In genomic region chr3:129975332-129976090, GRCh38 we compare ENCODE assay signal across 10 cellular contexts. TPM values are rescaled to one million over a fixed set of nuclear protein-coding genes. Genes with fewer than 3 reads are reported as not detected.
DNase-seq lines count a peak whose midpoint lies in the region; ATAC-seq and TF ChIP-seq lines count a peak whose summit lies in the region.
"Had no signal": no experiment of that assay in that cellular context is flagged by ENCODE, and none has a peak within 500 bp of the region (broad histone marks: within the 10 kb centered on the region; RNA-seq: fewer than 3 reads in every experiment).

No MANE protein-coding gene starts in this region.

- no peaks in the 10 kb centered on the region for H3K79me1 ChIP-seq in mesenchymal stem cell (replicated peaks; ENCODE audit: low read length, poor library complexity, severe bottlenecking)

- no peak overlapping the region for H3K27ac Mint-ChIP-seq in activated CD8-positive, alpha-beta memory T cell treated with anti-CD3 and anti-CD28 coated beads, Interleukin-2, amount 10 ng/mL, durations not matched to agents 7 days and 5 days
- H3K27ac Mint-ChIP-seq in type B pancreatic cell, result peak overlapping the region; percentile 47
- H3K27ac Mint-ChIP-seq: activated T-helper 1 cell treated with anti-CD3 and anti-CD28 coated beads, Interleukin-12 subunit alpha, Interleukin-12 subunit beta, Interleukin-2, Interleukin-4 antibody, amounts not matched to agents 30 ng/mL and 10 ng/mL and 1 ng/mL, durations not matched to agents 14 hours and 24 hours and 36 hours had no signal

- H2AK5ac ChIP-seq in mesenchymal stem cell (ENCODE audit: low read length, severe bottlenecking), result no peak overlapping the region

- peak overlapping the region in 1 of 2 experiments; percentile 24 for H3K23ac ChIP-seq in mesenchymal stem cell (ENCODE audit: low read length in 2 of 2)

- DNase-seq in activated CD8-positive, alpha-beta memory T cell treated with anti-CD3 and anti-CD28 coated beads, Interleukin-2, amount 10 ng/mL, durations not matched to agents 7 days and 5 days, result no peak
- no peak for DNase-seq in activated CD8-positive, alpha-beta memory T cell treated with anti-CD3 and anti-CD28 coated beads, Interleukin-2, amount 50 U/mL, for 4 hours
- peak in 3 of 4 donors; percentile 13 to 22 (median 16) for DNase-seq in body of pancreas
- DNase-seq in mesenchymal stem cell, result no peak
- DNase-seq in type B pancreatic cell (ENCODE audit: extremely low spot score, unreplicated experiment), result no peak
- no peak for DNase-seq in UCSD-AML1 (lab: John Stamatoyannopoulos, UW; ENCODE audit: unreplicated experiment)
- DNase-seq: DND-41 had no signal

- CTCF ChIA-PET in activated CD8-positive, alpha-beta memory T cell treated with anti-CD3 and anti-CD28 coated beads, Interleukin-2, amount 10 ng/mL, durations not matched to agents 7 days and 5 days (lab: Charles Lee), result interaction anchor here (1.0 kb wide), 1 partner anchor 122 kb away, joined by 4 read pairs; no protein-coding TSS in a partner anchor

- peak overlapping the region; percentile 2 for H3K9ac ChIP-seq in mesenchymal stem cell (ENCODE audit: low read length)

- no peak overlapping the region for H3K4me3 Mint-ChIP-seq in activated CD8-positive, alpha-beta memory T cell treated with anti-CD3 and anti-CD28 coated beads, Interleukin-2, amount 10 ng/mL, durations not matched to agents 7 days and 5 days
- peak overlapping the region; percentile 81 for H3K4me3 Mint-ChIP-seq in type B pancreatic cell
- H3K4me3 Mint-ChIP-seq: activated T-helper 1 cell treated with anti-CD3 and anti-CD28 coated beads, Interleukin-12 subunit alpha, Interleukin-12 subunit beta, Interleukin-2, Interleukin-4 antibody, amounts not matched to agents 30 ng/mL and 10 ng/mL and 1 ng/mL, durations not matched to agents 14 hours and 24 hours and 36 hours had no signal

- no peaks in the 10 kb centered on the region for H3K9me3 Mint-ChIP-seq in activated CD8-positive, alpha-beta memory T cell treated with anti-CD3 and anti-CD28 coated beads, Interleukin-2, amount 10 ng/mL, durations not matched to agents 7 days and 5 days (ENCODE audit: low read depth)
- H3K9me3 Mint-ChIP-seq in type B pancreatic cell, result no peaks in the 10 kb centered on the region
- H3K9me3 Mint-ChIP-seq: activated T-helper 1 cell treated with anti-CD3 and anti-CD28 coated beads, Interleukin-12 subunit alpha, Interleukin-12 subunit beta, Interleukin-2, Interleukin-4 antibody, amounts not matched to agents 30 ng/mL and 10 ng/mL and 1 ng/mL, durations not matched to agents 14 hours and 24 hours and 36 hours had no signal

- peaks cover 19% of the 10 kb centered on the region for H3K4me1 ChIP-seq in body of pancreas
- peaks cover 16% of the 10 kb centered on the region for H3K4me1 ChIP-seq in mesenchymal stem cell (ENCODE audit: control insufficient read depth, insufficient read depth, low read depth, low read length)

- H3K36me3 ChIP-seq in body of pancreas (replicated peaks in 1 of 2; ENCODE audit: insufficient read depth in 1 of 2, low read depth in 2 of 2) (no peaks in the 10 kb centered on the region), mesenchymal stem cell (ENCODE audit: control insufficient read depth in 1 of 2, insufficient read depth in 2 of 2, low read depth in 1 of 2, low read length in 2 of 2) (no peaks in the 10 kb centered on the region)

- no peak overlapping the region for H4K8ac ChIP-seq in mesenchymal stem cell (ENCODE audit: low read length)

- no peak overlapping the region for H2BK120ac ChIP-seq in mesenchymal stem cell (ENCODE audit: low read depth, low read length)

- H3K27me3 ChIP-seq in body of pancreas, result peaks cover 0 to 13% of the 10 kb centered on the region in 2 donors
- H3K27me3 ChIP-seq in mesenchymal stem cell (ENCODE audit: control insufficient read depth in 1 of 2, insufficient read depth in 1 of 2, low read length in 2 of 2), result peaks cover 87 to 89% of the 10 kb centered on the region in 2 experiments

- H2BK15ac ChIP-seq in mesenchymal stem cell (ENCODE audit: low read depth, poor library complexity, severe bottlenecking), result no peak overlapping the region

- no peak for TF ChIP-seq POLR2A in body of pancreas (IDR thresholded peaks at IDR 0.05)

- H3K4ac ChIP-seq in mesenchymal stem cell (ENCODE audit: low read depth in 1 of 2, low read length in 2 of 2), result no peak overlapping the region

- no peak overlapping the region for H2BK5ac ChIP-seq in mesenchymal stem cell (ENCODE audit: low read depth, low read length, poor library complexity, severe bottlenecking)

- intact Hi-C loops in body of pancreas (cut with DNase I), result no loop called here

- no peak overlapping the region for H2BK12ac ChIP-seq in mesenchymal stem cell (ENCODE audit: low read length in 2 of 2)

- H3K27me3 Mint-ChIP-seq in activated CD8-positive, alpha-beta memory T cell treated with anti-CD3 and anti-CD28 coated beads, Interleukin-2, amount 10 ng/mL, durations not matched to agents 7 days and 5 days, result peaks cover 69% of the 10 kb centered on the region
- H3K27me3 Mint-ChIP-seq in type B pancreatic cell, result peaks cover 83% of the 10 kb centered on the region

- TF ChIP-seq CTCF in body of pancreas (IDR thresholded peaks at IDR 0.05) (peak in 1 of 7 experiments; percentile 6), type B pancreatic cell (conservative IDR thresholded peaks at IDR 0.05) (no peak)

- H3K9me3 ChIP-seq in body of pancreas (no peaks in the 10 kb centered on the region), mesenchymal stem cell (ENCODE audit: control insufficient read depth, low read length) (no peaks in the 10 kb centered on the region)

- ATAC-seq in activated CD8-positive, alpha-beta memory T cell treated with anti-CD3 and anti-CD28 coated beads, Interleukin-2, amount 10 ng/mL, durations not matched to agents 7 days and 5 days, result peak; percentile 42
- ATAC-seq in body of pancreas, result peak; percentile 38
- ATAC-seq in HG03039 (IDR thresholded peaks at IDR 0.05; ENCODE audit: unreplicated experiment), result no peak
- ATAC-seq in GM19455 (IDR thresholded peaks at IDR 0.05; ENCODE audit: unreplicated experiment), result no peak

- no peak overlapping the region for H3K18ac ChIP-seq in mesenchymal stem cell (ENCODE audit: low read depth in 1 of 2, low read length in 2 of 2)

- H3K4me3 ChIP-seq in body of pancreas (no peak overlapping the region), mesenchymal stem cell (ENCODE audit: insufficient read depth in 1 of 2, low read depth in 1 of 2, low read length in 2 of 2) (peak overlapping the region in 1 of 2 experiments; percentile 66)

- peaks cover 2% of the 10 kb centered on the region for H3K36me3 Mint-ChIP-seq in activated CD8-positive, alpha-beta memory T cell treated with anti-CD3 and anti-CD28 coated beads, Interleukin-2, amount 10 ng/mL, durations not matched to agents 7 days and 5 days
- H3K36me3 Mint-ChIP-seq in type B pancreatic cell, result no peaks in the 10 kb centered on the region

- WGBS in body of pancreas, 2 donors, result 3% methylated on average over 33 to 62 of the region's 62 CpGs
- 6% methylated on average over 58 of the region's 62 CpGs for WGBS in mesenchymal stem cell

- H3K4me1 Mint-ChIP-seq in activated CD8-positive, alpha-beta memory T cell treated with anti-CD3 and anti-CD28 coated beads, Interleukin-2, amount 10 ng/mL, durations not matched to agents 7 days and 5 days, result peaks cover 6% of the 10 kb centered on the region
- peaks cover 19% of the 10 kb centered on the region for H3K4me1 Mint-ChIP-seq in type B pancreatic cell (ENCODE audit: unreplicated experiment)

- H3K4me2 ChIP-seq in mesenchymal stem cell (ENCODE audit: low read length, poor library complexity, severe bottlenecking), result no peak overlapping the region

- H4K91ac ChIP-seq in mesenchymal stem cell (ENCODE audit: low read length), result no peak overlapping the region

- no peak overlapping the region for H3K27ac ChIP-seq in body of pancreas
- H3K27ac ChIP-seq in mesenchymal stem cell (ENCODE audit: low read length, poor library complexity, severe bottlenecking), result no peak overlapping the region

- no peak overlapping the region for H2AFZ ChIP-seq in mesenchymal stem cell (ENCODE audit: low read depth, low read length)

- no peak overlapping the region for H3K14ac ChIP-seq in mesenchymal stem cell (ENCODE audit: low read length in 2 of 2)

RNA-seq across cellular contexts. Expression of gene TRH, which starts 1.0 kb away (rescaled TPM):
- total RNA-seq in activated CD8-positive, alpha-beta memory T cell treated with anti-CD3 and anti-CD28 coated beads, Interleukin-2, amount 10 ng/mL, durations not matched to agents 7 days and 5 days, result not detected
- total RNA-seq in body of pancreas, result not detected
- polyA plus RNA-seq in mesenchymal stem cell (2013, experiment 1 of 2), result not detected
- polyA plus RNA-seq in mesenchymal stem cell (2013, experiment 2 of 2), result not detected
- total RNA-seq in type B pancreatic cell (ENCODE audit: low replicate concordance), result 0.74 and 5.3 TPM in 2 replicates
- total RNA-seq: activated T-helper 1 cell treated with anti-CD3 and anti-CD28 coated beads, Interleukin-12 subunit alpha, Interleukin-12 subunit beta, Interleukin-2, Interleukin-4 antibody, amounts not matched to agents 30 ng/mL and 10 ng/mL and 1 ng/mL, durations not matched to agents 14 hours and 24 hours and 36 hours had no signal

Comparison
In these comparisons a context has a peak if more than half of its experiments do, and no peak if none do; other contexts are left out.
1. ATAC-seq: peak in activated CD8-positive, alpha-beta memory T cell treated with anti-CD3 and anti-CD28 coated beads, Interleukin-2, amount 10 ng/mL, durations not matched to agents 7 days and 5 days (single experiment) and body of pancreas (single experiment); none in HG03039 (single experiment) and GM19455 (single experiment).
2. DNase-seq: peak in body of pancreas (3 of 4); none in activated CD8-positive, alpha-beta memory T cell treated with anti-CD3 and anti-CD28 coated beads, Interleukin-2, amount 10 ng/mL, durations not matched to agents 7 days and 5 days (single experiment), activated CD8-positive, alpha-beta memory T cell treated with anti-CD3 and anti-CD28 coated beads, Interleukin-2, amount 50 U/mL, for 4 hours (single experiment), mesenchymal stem cell (single experiment), type B pancreatic cell (single experiment) and UCSD-AML1 (single experiment).